ENCODE assay signal across 25 cellular contexts in genomic region chr20:59813948-59814834, GRCh38.
DNase-seq lines count a peak whose midpoint lies in the region; ATAC-seq and TF ChIP-seq lines count a peak whose summit lies in the region.
"Had no signal": no experiment of that assay in that cellular context is flagged by ENCODE, and none has a peak within 500 bp of the region (broad histone marks: within the 10 kb centered on the region; RNA-seq: fewer than 3 reads in every experiment).

No MANE protein-coding gene starts in this region.

- H3K9me3 ChIP-seq in BLaER1, result no peaks in the 10 kb centered on the region
- H3K9me3 ChIP-seq in RWPE2 (ENCODE audit: severe bottlenecking), result no peaks in the 10 kb centered on the region
- H3K9me3 ChIP-seq in right atrium auricular region, result no peaks in the 10 kb centered on the region
- no peaks in the 10 kb centered on the region for H3K9me3 ChIP-seq in neural progenitor cell (ENCODE audit: low read depth)
- H3K9me3 ChIP-seq: BE2C, neutrophil had no signal

- H3K27me3 ChIP-seq in BLaER1 (no peaks in the 10 kb centered on the region), RWPE2 (ENCODE audit: insufficient read depth, poor library complexity, severe bottlenecking) (no peaks in the 10 kb centered on the region), right atrium auricular region (no peaks in the 10 kb centered on the region), neural progenitor cell (no peaks in the 10 kb centered on the region)
- H3K27me3 ChIP-seq: BE2C, neutrophil had no signal

- H3K36me3 ChIP-seq in BLaER1, result peaks cover 100% of the 10 kb centered on the region
- H3K36me3 ChIP-seq in RWPE2 (ENCODE audit: low read depth), result no peaks in the 10 kb centered on the region
- H3K36me3 ChIP-seq in right atrium auricular region, result no peaks in the 10 kb centered on the region
- no peaks in the 10 kb centered on the region for H3K36me3 ChIP-seq in neural progenitor cell
- H3K36me3 ChIP-seq: BE2C, neutrophil had no signal

- H3K9ac ChIP-seq in BLaER1, result no peak overlapping the region
- H3K9ac ChIP-seq in neural progenitor cell, result no peak overlapping the region

- peak overlapping the region; percentile 25 for H3K27ac Mint-ChIP-seq in neural progenitor cell
- H3K27ac Mint-ChIP-seq: activated naive CD8-positive, alpha-beta T cell treated with anti-CD3 and anti-CD28 coated beads for 36 hours; activated T-helper 1 cell treated with anti-CD3 and anti-CD28 coated beads, Interleukin-12 subunit alpha, Interleukin-12 subunit beta, Interleukin-2, Interleukin-4 antibody, amounts not matched to agents 30 ng/mL and 10 ng/mL and 1 ng/mL, durations not matched to agents 14 hours and 24 hours and 36 hours; T-helper 2 cell treated with Interferon-gamma antibody and Interleukin-4, amounts not matched to agents 5 μg/mL and 100 μg/mL, for 36 hours had no signal

- H3K4me1 Mint-ChIP-seq in neural progenitor cell, result peaks cover 23% of the 10 kb centered on the region
- H3K4me1 Mint-ChIP-seq: activated naive CD8-positive, alpha-beta T cell treated with anti-CD3 and anti-CD28 coated beads for 36 hours had no signal

- H3K36me3 Mint-ChIP-seq in neural progenitor cell, result no peaks in the 10 kb centered on the region
- H3K36me3 Mint-ChIP-seq: activated naive CD8-positive, alpha-beta T cell treated with anti-CD3 and anti-CD28 coated beads for 36 hours had no signal

- H3K79me2 ChIP-seq in neural progenitor cell (ENCODE audit: low read depth), result no peaks in the 10 kb centered on the region

- no peak overlapping the region for H3K4me3 ChIP-seq in BLaER1
- H3K4me3 ChIP-seq in RWPE2 (ENCODE audit: severe bottlenecking), result no peak overlapping the region
- no peak overlapping the region for H3K4me3 ChIP-seq in right atrium auricular region
- H3K4me3 ChIP-seq in neural progenitor cell, result no peak overlapping the region

- H3K4me2 ChIP-seq in BLaER1 (no peak overlapping the region), neural progenitor cell (no peak overlapping the region)

- ATAC-seq in RWPE2 (ENCODE audit: low read depth) (peak; percentile 6; the same call in 1 of the 3 replicates), GM18517 (IDR thresholded peaks at IDR 0.05; ENCODE audit: unreplicated experiment) (no peak)
- ATAC-seq: foreskin keratinocyte had no signal

- H4K20me1 ChIP-seq in BLaER1 (peaks cover 100% of the 10 kb centered on the region), neural progenitor cell (ENCODE audit: low read depth) (no peaks in the 10 kb centered on the region)

- no peak overlapping the region for H3K4me3 Mint-ChIP-seq in neural progenitor cell
- H3K4me3 Mint-ChIP-seq: activated naive CD8-positive, alpha-beta T cell treated with anti-CD3 and anti-CD28 coated beads for 36 hours; activated T-helper 1 cell treated with anti-CD3 and anti-CD28 coated beads, Interleukin-12 subunit alpha, Interleukin-12 subunit beta, Interleukin-2, Interleukin-4 antibody, amounts not matched to agents 30 ng/mL and 10 ng/mL and 1 ng/mL, durations not matched to agents 14 hours and 24 hours and 36 hours; T-helper 2 cell treated with Interferon-gamma antibody and Interleukin-4, amounts not matched to agents 5 μg/mL and 100 μg/mL, for 36 hours had no signal

- peaks cover 16% of the 10 kb centered on the region; the same call in 1 of the 2 replicates for H3K4me1 ChIP-seq in BLaER1
- H3K4me1 ChIP-seq in RWPE2 (ENCODE audit: insufficient read depth, poor library complexity, severe bottlenecking), result no peaks in the 10 kb centered on the region
- H3K4me1 ChIP-seq in right atrium auricular region, result no peaks in the 10 kb centered on the region
- peaks cover 14% of the 10 kb centered on the region for H3K4me1 ChIP-seq in neural progenitor cell
- H3K4me1 ChIP-seq: BE2C, foreskin keratinocyte had no signal

- H3K9me3 Mint-ChIP-seq in neural progenitor cell, result no peaks in the 10 kb centered on the region
- H3K9me3 Mint-ChIP-seq: activated naive CD8-positive, alpha-beta T cell treated with anti-CD3 and anti-CD28 coated beads for 36 hours; activated T-helper 1 cell treated with anti-CD3 and anti-CD28 coated beads, Interleukin-12 subunit alpha, Interleukin-12 subunit beta, Interleukin-2, Interleukin-4 antibody, amounts not matched to agents 30 ng/mL and 10 ng/mL and 1 ng/mL, durations not matched to agents 14 hours and 24 hours and 36 hours; T-helper 2 cell treated with Interferon-gamma antibody and Interleukin-4, amounts not matched to agents 5 μg/mL and 100 μg/mL, for 36 hours had no signal

- TF ChIP-seq CTCF in RWPE2 (IDR thresholded peaks at IDR 0.05; ENCODE audit: poor library complexity, severe bottlenecking) (no peak), right atrium auricular region (IDR thresholded peaks at IDR 0.05) (no peak), neural progenitor cell (IDR thresholded peaks at IDR 0.05) (no peak), GM10266 (IDR thresholded peaks at IDR 0.05; ENCODE audit: control insufficient read depth, insufficient read depth, low read depth, missing control alignments) (no peak)

- H3K27ac ChIP-seq in BLaER1 (peak overlapping the region; percentile 41; the same call in 1 of the 2 replicates), RWPE2 (ENCODE audit: poor library complexity, severe bottlenecking) (no peak overlapping the region), right atrium auricular region (no peak overlapping the region), neural progenitor cell (no peak overlapping the region)
- H3K27ac ChIP-seq: foreskin keratinocyte, HL-60, neutrophil, RWPE1, VCaP had no signal

- DNase-seq in RWPE2 (ENCODE audit: low spot score) (peak; percentile 75), right atrium auricular region (ENCODE audit: low spot score) (peak; percentile 50), neural progenitor cell (ENCODE audit: low spot score) (no peak), NCI-H128 (lab: John Stamatoyannopoulos, UW; ENCODE audit: unreplicated experiment) (no peak), GM10266 (ENCODE audit: extremely low spot score) (no peak), GM03348 (ENCODE audit: low spot score) (no peak)
- DNase-seq: activated CD4-positive, alpha-beta T cell treated with anti-CD3 and anti-CD28 coated beads for 48 hours; activated naive CD8-positive, alpha-beta T cell treated with anti-CD3 and anti-CD28 coated beads for 36 hours; BE2C; DMS53; foreskin keratinocyte; GF-D8; GOT3; NCI-H1092; NCI-H2029 treated with DMSO at 0.1 percent for 48 hours; NCI-H345; NCI-H748 treated with DMSO at 0.1 percent for 48 hours had no signal

- peaks cover 5% of the 10 kb centered on the region for H3F3A ChIP-seq in neural progenitor cell (ENCODE audit: low read depth)

- H2AFZ ChIP-seq in neural progenitor cell (replicated peaks), result no peak overlapping the region

- H3K27me3 Mint-ChIP-seq in neural progenitor cell (ENCODE audit: insufficient read depth, low read depth), result peaks cover 12% of the 10 kb centered on the region
- H3K27me3 Mint-ChIP-seq: activated naive CD8-positive, alpha-beta T cell treated with anti-CD3 and anti-CD28 coated beads for 36 hours had no signal

Comparison
In these comparisons a context has a peak if more than half of its experiments do, and no peak if none do; other contexts are left out.
1. DNase-seq: peak in RWPE2 (single experiment) and right atrium auricular region (single experiment); none in neural progenitor cell (single experiment), NCI-H128 (single experiment), GM10266 (single experiment) and GM03348 (single experiment).